ENCODE assay signal across 19 cellular contexts in genomic region chr5:158886086-158886485, GRCh38.
DNase-seq lines count a peak whose midpoint lies in the region; ATAC-seq and TF ChIP-seq lines count a peak whose summit lies in the region.
"Had no signal": no experiment of that assay in that cellular context is flagged by ENCODE, and none has a peak within 500 bp of the region (broad histone marks: within the 10 kb centered on the region; RNA-seq: fewer than 3 reads in every experiment).

No MANE protein-coding gene starts in this region.

- H3K27ac ChIP-seq in DOHH2 (ENCODE audit: low read depth, low read length) (peak overlapping the region; percentile 56; the same call in 1 of the 2 replicates), vagina (no peak overlapping the region)
- H3K27ac ChIP-seq: SJSA1 had no signal

- H3K36me3 ChIP-seq in DOHH2 (ENCODE audit: control insufficient read depth, low read length) (no peaks in the 10 kb centered on the region), BE2C (no peaks in the 10 kb centered on the region), vagina (no peaks in the 10 kb centered on the region)
- H3K36me3 ChIP-seq: SJSA1 had no signal

- H3K4me3 ChIP-seq in DOHH2 (ENCODE audit: low read length) (no peak overlapping the region), fibroblast of mammary gland (ENCODE audit: control insufficient read depth, low read depth, low read length) (no peak overlapping the region), BE2C (ENCODE audit: low read depth, low read length) (no peak overlapping the region), vagina (no peak overlapping the region)
- H3K4me3 ChIP-seq: SJSA1 had no signal

- DNase-seq in NCI-H446 (lab: John Stamatoyannopoulos, UW) = peak; percentile 50 to 80
- peak; percentile 47 for DNase-seq in fibroblast of mammary gland (ENCODE audit: low read depth)
- DNase-seq in stimulated activated naive B cell treated with anti-CD40 and anti-IgM and Interleukin-4, amounts not matched to agents 10 μg/mL and 1 μg/mL and 100 μg/mL, for 72 hours = no peak
- no peak for DNase-seq in BE2C
- no peak for DNase-seq in vagina (ENCODE audit: extremely low spot score in 2 of 2)
- DNase-seq: Calu3; CD4-positive, alpha-beta T cell; DND-41; GF-D8; H9; NCI-H1417 treated with DMSO at 0.1 percent for 48 hours; NCI-H2029 treated with DMSO at 0.1 percent for 48 hours; NCI-H526; PC-3; SW 1271 had no signal

- intact Hi-C loops in vagina (cut with DNase I) = no loop called here

- peaks cover 6 to 17% of the 10 kb centered on the region in 2 donors for H3K36me3 Mint-ChIP-seq in stimulated activated naive B cell treated with anti-CD40 and anti-IgM and Interleukin-4, amounts not matched to agents 10 μg/mL and 1 μg/mL and 100 μg/mL, for 72 hours

- no peaks in the 10 kb centered on the region for H3K9me2 ChIP-seq in DOHH2 (replicated peaks; ENCODE audit: control insufficient read depth, low read length)

- H3K4me2 ChIP-seq in DOHH2 (ENCODE audit: low read length) = peak overlapping the region; percentile 75; the same call in 1 of the 2 replicates

- no peaks in the 10 kb centered on the region for H3K9me3 Mint-ChIP-seq in stimulated activated naive B cell treated with anti-CD40 and anti-IgM and Interleukin-4, amounts not matched to agents 10 μg/mL and 1 μg/mL and 100 μg/mL, for 72 hours
- H3K9me3 Mint-ChIP-seq: CD4-positive, alpha-beta T cell; H9 had no signal

- H3K9me3 ChIP-seq in DOHH2 (ENCODE audit: control insufficient read depth, insufficient read depth, low read length) (no peaks in the 10 kb centered on the region), BE2C (no peaks in the 10 kb centered on the region), vagina (no peaks in the 10 kb centered on the region)
- H3K9me3 ChIP-seq: SJSA1 had no signal

- peaks cover 47 to 81% of the 10 kb centered on the region in 2 donors for H3K4me1 Mint-ChIP-seq in stimulated activated naive B cell treated with anti-CD40 and anti-IgM and Interleukin-4, amounts not matched to agents 10 μg/mL and 1 μg/mL and 100 μg/mL, for 72 hours

- peaks cover 24% of the 10 kb centered on the region for H3K79me2 ChIP-seq in DOHH2 (ENCODE audit: control insufficient read depth, low read length)

- ATAC-seq in stimulated activated naive B cell treated with anti-CD40 and anti-IgM and Interleukin-4, amounts not matched to agents 10 μg/mL and 1 μg/mL and 100 μg/mL, for 72 hours (replicated peaks) = no peak
- ATAC-seq in HG03469 (IDR thresholded peaks at IDR 0.05; ENCODE audit: unreplicated experiment) = no peak
- ATAC-seq: HepG2, PC-3 had no signal

- no peak for TF ChIP-seq CTCF in DOHH2 (IDR thresholded peaks at IDR 0.05; ENCODE audit: low read depth, low read length, poor library complexity, severe bottlenecking)
- TF ChIP-seq CTCF in fibroblast of mammary gland (conservative IDR thresholded peaks at IDR 0.05; ENCODE audit: control insufficient read depth, insufficient read depth, low read depth, low read length) = no peak
- TF ChIP-seq CTCF in BE2C (IDR thresholded peaks at IDR 0.05; ENCODE audit: low read depth, low read length) = no peak
- TF ChIP-seq CTCF in vagina (IDR thresholded peaks at IDR 0.05) = no peak

- TF ChIP-seq POLR2A in vagina (IDR thresholded peaks at IDR 0.05) = no peak

- H3F3A ChIP-seq in DOHH2 (ENCODE audit: control insufficient read depth, insufficient read depth) = peaks cover 4% of the 10 kb centered on the region; the same call in 1 of the 2 replicates

- no peaks in the 10 kb centered on the region for H3K27me3 ChIP-seq in DOHH2 (ENCODE audit: control insufficient read depth, low read length)
- H3K27me3 ChIP-seq in BE2C = no peaks in the 10 kb centered on the region
- no peaks in the 10 kb centered on the region for H3K27me3 ChIP-seq in vagina
- H3K27me3 ChIP-seq: SJSA1 had no signal

- H3K27me3 Mint-ChIP-seq in stimulated activated naive B cell treated with anti-CD40 and anti-IgM and Interleukin-4, amounts not matched to agents 10 μg/mL and 1 μg/mL and 100 μg/mL, for 72 hours = no peaks in the 10 kb centered on the region
- H3K27me3 Mint-ChIP-seq: CD4-positive, alpha-beta T cell had no signal

- H3K4me3 Mint-ChIP-seq in stimulated activated naive B cell treated with anti-CD40 and anti-IgM and Interleukin-4, amounts not matched to agents 10 μg/mL and 1 μg/mL and 100 μg/mL, for 72 hours = peak overlapping the region in 1 of 2 donors; percentile 34
- H3K4me3 Mint-ChIP-seq: CD4-positive, alpha-beta T cell; H9 had no signal

- peaks cover 61% of the 10 kb centered on the region for H3K4me1 ChIP-seq in DOHH2 (ENCODE audit: control insufficient read depth, low read length)
- no peaks in the 10 kb centered on the region; the same call in 1 of the 2 replicates for H3K4me1 ChIP-seq in BE2C
- peaks cover 20% of the 10 kb centered on the region for H3K4me1 ChIP-seq in vagina
- H3K4me1 ChIP-seq: SJSA1 had no signal

- peak overlapping the region; percentile 44 for H3K27ac Mint-ChIP-seq in stimulated activated naive B cell treated with anti-CD40 and anti-IgM and Interleukin-4, amounts not matched to agents 10 μg/mL and 1 μg/mL and 100 μg/mL, for 72 hours
- H3K27ac Mint-ChIP-seq: CD4-positive, alpha-beta T cell; H9 had no signal

- no peaks in the 10 kb centered on the region for H4K20me1 ChIP-seq in DOHH2 (ENCODE audit: control insufficient read depth, insufficient read depth, low read depth, low read length)

Comparison
In these comparisons a context has a peak if more than half of its experiments do, and no peak if none do; other contexts are left out.
1. DNase-seq: peak in NCI-H446 (2 of 2) and fibroblast of mammary gland (single experiment); none in stimulated activated naive B cell treated with anti-CD40 and anti-IgM and Interleukin-4, amounts not matched to agents 10 μg/mL and 1 μg/mL and 100 μg/mL, for 72 hours (single experiment), BE2C (single experiment) and vagina (0 of 2).